In the genomic region with DNA sequence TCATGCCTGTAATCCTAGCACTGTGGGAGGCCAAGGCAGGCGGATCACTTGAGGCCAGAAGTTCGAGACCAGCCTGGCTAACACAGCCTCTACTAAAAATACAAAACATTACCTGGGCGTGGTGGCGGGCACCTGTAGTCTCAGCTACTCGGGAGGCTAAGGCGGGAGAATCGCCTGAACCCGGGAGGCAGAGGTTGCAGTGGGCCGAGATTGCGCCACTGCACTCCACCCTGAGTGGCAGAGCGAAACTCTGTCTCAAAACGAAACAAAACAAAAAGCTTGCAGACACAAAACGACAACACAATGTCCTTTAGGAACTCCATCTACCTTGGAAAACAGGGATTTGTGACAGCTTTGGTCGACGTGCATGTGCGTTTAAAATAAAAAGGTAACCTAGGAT, we compare ENCODE assay signal across 9 cellular contexts. TPM values are rescaled to one million over a fixed set of nuclear protein-coding genes. Genes with fewer than 3 reads are reported as not detected.
DNase-seq lines count a peak whose midpoint lies in the region; ATAC-seq, FAIRE-seq and TF ChIP-seq lines count a peak whose summit lies in the region.
"Had no signal": no experiment of that assay in that cellular context is flagged by ENCODE, and none has a peak within 500 bp of the region (broad histone marks: within the 10 kb centered on the region; RNA-seq: fewer than 3 reads in every experiment).

No MANE protein-coding gene starts in this region.

- no peak overlapping the region for H3K27ac ChIP-seq in PC-3 (ENCODE audit: low read length)
- H3K27ac ChIP-seq in endothelial cell of umbilical vein (ENCODE audit: insufficient read depth, low read depth, low read length), result peak overlapping the region; percentile 89
- H3K27ac ChIP-seq in parathyroid adenoma, result peak overlapping the region; percentile 99

- 75 to 76% methylated on average over 16 of the region's 16 CpGs for WGBS in lower leg skin, 2 donors

- peaks cover 25% of the 10 kb centered on the region for H3K4me1 ChIP-seq in PC-3 (ENCODE audit: insufficient read depth, low read length)
- H3K4me1 ChIP-seq in endothelial cell of umbilical vein (ENCODE audit: control insufficient read depth, extremely low read depth, insufficient read depth, low read length), result peaks cover 19% of the 10 kb centered on the region
- no peaks in the 10 kb centered on the region for H3K4me1 ChIP-seq in parathyroid adenoma

- H3K79me2 ChIP-seq in PC-3 (ENCODE audit: low read length) (peaks cover 8% of the 10 kb centered on the region), endothelial cell of umbilical vein (ENCODE audit: control insufficient read depth, insufficient read depth, low read length) (no peaks in the 10 kb centered on the region), parathyroid adenoma (peaks cover 22% of the 10 kb centered on the region)

- H3K9me1 ChIP-seq in endothelial cell of umbilical vein (replicated peaks; ENCODE audit: control insufficient read depth, extremely low read depth, insufficient read depth, low read length), result no peaks in the 10 kb centered on the region

- H3K4me2 ChIP-seq in PC-3 (ENCODE audit: low read length) (peak overlapping the region; percentile 87), endothelial cell of umbilical vein (ENCODE audit: insufficient read depth, low read length) (peak overlapping the region; percentile 75), parathyroid adenoma (ENCODE audit: low read length) (peak overlapping the region; percentile 77)

- H3F3A ChIP-seq in PC-3 (ENCODE audit: low read length, unreplicated experiment), result no peaks in the 10 kb centered on the region

- no peaks in the 10 kb centered on the region for H3K36me3 ChIP-seq in PC-3 (ENCODE audit: low read depth, low read length)
- H3K36me3 ChIP-seq in endothelial cell of umbilical vein (ENCODE audit: control insufficient read depth in 2 of 2, extremely low read depth in 1 of 2, insufficient read depth in 2 of 2, low read length in 2 of 2), result no peaks in the 10 kb centered on the region
- H3K36me3 ChIP-seq in parathyroid adenoma (ENCODE audit: control insufficient read depth, insufficient read depth, low read length), result no peaks in the 10 kb centered on the region

- H3K36me3 Mint-ChIP-seq in Calu3 (ENCODE audit: insufficient read depth, unreplicated experiment), result peaks cover 42% of the 10 kb centered on the region

- H3K9me3 ChIP-seq in PC-3 (ENCODE audit: low read length), result no peaks in the 10 kb centered on the region
- no peaks in the 10 kb centered on the region for H3K9me3 ChIP-seq in endothelial cell of umbilical vein (replicated peaks; ENCODE audit: control insufficient read depth, insufficient read depth, low read length)
- H3K9me3 ChIP-seq in parathyroid adenoma (ENCODE audit: control insufficient read depth, low read length), result no peaks in the 10 kb centered on the region

- DNase-seq in Calu3, result no peak
- DNase-seq in PC-3, result no peak
- DNase-seq in endothelial cell of umbilical vein (ENCODE audit: low read depth, low spot score), result no peak
- DNase-seq in NOMO-1 treated with dmso at 0.1 percent for 144 hours (lab: John Stamatoyannopoulos, UW; ENCODE audit: unreplicated experiment), result no peak
- DNase-seq in lower leg skin (ENCODE audit: low spot score in 2 of 2), result no peak
- no peak for DNase-seq in superior temporal gyrus (ENCODE audit: extremely low spot score)

- BruUV-seq in Calu3 (replicated peaks; lab: Mats Ljungman, UMichigan) (no TSS peak), PC-3 (replicated peaks; lab: Mats Ljungman, UMichigan) (no TSS peak), endothelial cell of umbilical vein (replicated peaks; lab: Mats Ljungman, UMichigan) (no TSS peak)

- H3K9ac ChIP-seq in PC-3 (ENCODE audit: low read length) (peak overlapping the region; percentile 39; the same call in 1 of the 2 replicates), endothelial cell of umbilical vein (replicated peaks; ENCODE audit: extremely low read depth, insufficient read depth, low read length) (no peak overlapping the region), parathyroid adenoma (no peak overlapping the region)

- peak overlapping the region; percentile 75; the same call in 1 of the 2 replicates for H3K4me3 ChIP-seq in PC-3 (ENCODE audit: low read length)
- no peak overlapping the region for H3K4me3 ChIP-seq in endothelial cell of umbilical vein (replicated peaks in 1 of 3; ENCODE audit: insufficient read depth in 1 of 3, low read depth in 1 of 3, low read length in 3 of 3)
- H3K4me3 ChIP-seq in parathyroid adenoma (ENCODE audit: low read depth, low read length), result peak overlapping the region; percentile 99
- no peak overlapping the region for H3K4me3 ChIP-seq in lower leg skin (ENCODE audit: low read depth, poor library complexity, severe bottlenecking)

- H2AFZ ChIP-seq in PC-3 (ENCODE audit: low read length), result peak overlapping the region; percentile 96
- H2AFZ ChIP-seq in endothelial cell of umbilical vein (ENCODE audit: low read depth, low read length), result peak overlapping the region; percentile 99
- peak overlapping the region; percentile 72 for H2AFZ ChIP-seq in parathyroid adenoma

- TF ChIP-seq POLR2A in endothelial cell of umbilical vein (IDR thresholded peaks at IDR 0.05; ENCODE audit: low read depth, low read length), result no peak
- TF ChIP-seq POLR2A in lower leg skin (IDR thresholded peaks at IDR 0.05), result no peak

- H3K9me2 ChIP-seq in PC-3 (replicated peaks; ENCODE audit: low read length), result no peaks in the 10 kb centered on the region

- TF ChIP-seq CTCF in Calu3 (IDR thresholded peaks at IDR 0.05; ENCODE audit: unreplicated experiment) (no peak), PC-3 (conservative IDR thresholded peaks at IDR 0.05; ENCODE audit: low read depth, low read length) (no peak), endothelial cell of umbilical vein (IDR thresholded peaks at IDR 0.05; ENCODE audit: extremely low read depth in 1 of 2, insufficient read depth in 1 of 2, low read depth in 1 of 2, low read length in 2 of 2) (no peak), parathyroid adenoma (IDR thresholded peaks at IDR 0.05) (no peak), lower leg skin (IDR thresholded peaks at IDR 0.05) (no peak)

- CTCF ChIA-PET in Calu3 (lab: Charles Lee) (interaction anchor here (0.6 to 1.5 kb wide), 3 partner anchors 74 to 217 kb away, joined by 3 to 4 read pairs (median 3); no protein-coding TSS in a partner anchor), PC-3 (lab: Charles Lee) (no interaction called here), endothelial cell of umbilical vein (lab: Charles Lee) (interaction anchor here (0.9 to 3.3 kb wide), 3 partner anchors 11 to 155 kb away, joined by 3 to 13 read pairs (median 6); no protein-coding TSS in a partner anchor)

- no peaks in the 10 kb centered on the region for H4K20me1 ChIP-seq in PC-3 (ENCODE audit: low read length)
- H4K20me1 ChIP-seq in endothelial cell of umbilical vein (replicated peaks; ENCODE audit: control insufficient read depth, extremely low read depth, insufficient read depth, low read length), result no peaks in the 10 kb centered on the region

- H3K9me3 Mint-ChIP-seq in Calu3 (ENCODE audit: low read depth, unreplicated experiment), result no peaks in the 10 kb centered on the region

- POLR2A ChIA-PET in PC-3 (lab: Charles Lee; ENCODE audit: unreplicated experiment) (interaction anchor here (0.6 to 0.7 kb wide), 2 partner anchors 190 to 206 kb away, joined by 5 to 7 read pairs; a partner anchor contains a TSS), endothelial cell of umbilical vein (lab: Charles Lee) (interaction anchor here (0.7 to 1.0 kb wide), 2 partner anchors 50 to 63 kb away, joined by 3 to 7 read pairs; a partner anchor contains a TSS)

- dilution Hi-C loops in endothelial cell of umbilical vein (cut with MboI; ENCODE audit: extremely low pct_ligation_motif_present, low sequenced_read_pairs), result no loop called here

- no peak for FAIRE-seq in endothelial cell of umbilical vein (lab: Jason Lieb, UNC)
- FAIRE-seq: TTC549 had no signal

- intact Hi-C loops in Calu3 (cut with micrococcal nuclease; ENCODE audit: unreplicated experiment) (loop anchor here (5.0 to 10.0 kb wide), 2 partner anchors 140 to 167 kb away; no protein-coding TSS in a partner anchor), PC-3 (cut with micrococcal nuclease) (loop anchor here (10.0 kb wide), 1 partner anchor 170 kb away; no protein-coding TSS in a partner anchor), endothelial cell of umbilical vein (cut with micrococcal nuclease) (loop anchor here (5.0 kb wide), 2 partner anchors 152 to 512 kb away; no protein-coding TSS in a partner anchor), lower leg skin (cut with DNase I; ENCODE audit: low total_unique reads) (no loop called here)

- peak overlapping the region; percentile 99 for H3K4me3 Mint-ChIP-seq in Calu3 (ENCODE audit: low read depth, unreplicated experiment)

- H3K27me3 ChIP-seq in PC-3 (ENCODE audit: low read length), result no peaks in the 10 kb centered on the region
- no peaks in the 10 kb centered on the region for H3K27me3 ChIP-seq in endothelial cell of umbilical vein (ENCODE audit: control insufficient read depth in 2 of 2, insufficient read depth in 2 of 2, low read length in 2 of 2)
- H3K27me3 ChIP-seq in parathyroid adenoma (ENCODE audit: control insufficient read depth, insufficient read depth, low read length), result no peaks in the 10 kb centered on the region

- peaks cover 21% of the 10 kb centered on the region for H3K4me1 Mint-ChIP-seq in Calu3 (ENCODE audit: low read depth, unreplicated experiment)

- peak overlapping the region; percentile 85 for H3K27ac Mint-ChIP-seq in Calu3 (ENCODE audit: unreplicated experiment)

- ATAC-seq in PC-3, result no peak
- ATAC-seq in GM21529 (IDR thresholded peaks at IDR 0.05; ENCODE audit: unreplicated experiment), result no peak

- peaks cover 10% of the 10 kb centered on the region for H3K27me3 Mint-ChIP-seq in Calu3 (ENCODE audit: unreplicated experiment)

TF ChIP-seq in endothelial cell of umbilical vein, 7 proteins besides CTCF, POLR2A, EP300 and RAD21 (continues in another document):
- TF ChIP-seq JUN (IDR thresholded peaks at IDR 0.05; ENCODE audit: borderline replicate concordance, insufficient read depth, insufficient read length, low read depth), result no peak
- TF ChIP-seq, protein P1, sequence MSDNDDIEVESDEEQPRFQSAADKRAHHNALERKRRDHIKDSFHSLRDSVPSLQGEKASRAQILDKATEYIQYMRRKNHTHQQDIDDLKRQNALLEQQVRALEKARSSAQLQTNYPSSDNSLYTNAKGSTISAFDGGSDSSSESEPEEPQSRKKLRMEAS (IDR thresholded peaks at IDR 0.05; ENCODE audit: insufficient read depth, insufficient read length), result no peak
- no peak for TF ChIP-seq MYC (IDR thresholded peaks at IDR 0.05; ENCODE audit: low read depth, low read length)

RNA-seq across cellular contexts. Expression of a gene that starts 0.7 kb away (rescaled TPM):
- total RNA-seq in Calu3 (2022) (38.2 and 42.7 TPM in 2 replicates), PC-3 (2014; rRNA removed) (7.4 and 10.0 TPM in 2 replicates), endothelial cell of umbilical vein (45.8 and 46.2 TPM in 2 replicates), lower leg skin (100 to 1,000 TPM in 2 of 4 donors, 10 to 100 TPM in 2; 58.7 to 132 (median 103) TPM)
- polyA plus RNA-seq in endothelial cell of umbilical vein, result 14.0 and 18.0 TPM in 2 replicates
- 12.6 and 15.0 TPM in 2 replicates for polyA plus RNA-seq in endothelial cell of umbilical vein (2011; cell fraction: cytosol; rRNA removed)
- polyA plus RNA-seq in endothelial cell of umbilical vein (2011; cell fraction: nucleus; rRNA removed), result 31.7 and 34.0 TPM in 2 replicates
- polyA plus RNA-seq in endothelial cell of umbilical vein (2012), result 14.0 and 17.5 TPM in 2 replicates
- 84.7 and 88.3 TPM in 2 replicates for polyA minus RNA-seq in endothelial cell of umbilical vein
- 33.1 TPM for polyA minus RNA-seq in endothelial cell of umbilical vein (2011; cell fraction: cytosol; rRNA and poly(A)+ RNA removed)
- polyA minus RNA-seq in endothelial cell of umbilical vein (2011; cell fraction: nucleus; rRNA and poly(A)+ RNA removed), result 64.9 and 78.2 TPM in 2 replicates

Comparison
In these comparisons a context has a peak if more than half of its experiments do, and no peak if none do; other contexts are left out.
1. H3K4me3 ChIP-seq: peak in PC-3 (single experiment) and parathyroid adenoma (single experiment); none in endothelial cell of umbilical vein (0 of 3) and lower leg skin (single experiment).
2. Peak in every context shown above with its lines, with median percentiles within 50 percentile points of each other: H2AFZ ChIP-seq and H3K4me2 ChIP-seq.